Comparison of ENCODE assay signal across 25 cellular contexts in genomic region chr11:111335124-111335535, GRCh38. TPM values are rescaled to one million over a fixed set of nuclear protein-coding genes. Genes with fewer than 3 reads are reported as not detected.
DNase-seq lines count a peak whose midpoint lies in the region; ATAC-seq and TF ChIP-seq lines count a peak whose summit lies in the region.
"Had no signal": no experiment of that assay in that cellular context is flagged by ENCODE, and none has a peak within 500 bp of the region (broad histone marks: within the 10 kb centered on the region; RNA-seq: fewer than 3 reads in every experiment).

No MANE protein-coding gene starts in this region.

- H3K36me3 ChIP-seq in Peyer's patch, result no peaks in the 10 kb centered on the region
- H3K36me3 ChIP-seq in prostate gland, result no peaks in the 10 kb centered on the region
- H3K36me3 ChIP-seq: heart left ventricle, ovary, right atrium auricular region had no signal

- ATAC-seq in left lobe of liver (peak; percentile 68), HG03521 (IDR thresholded peaks at IDR 0.05; ENCODE audit: unreplicated experiment) (no peak), GM18519 (IDR thresholded peaks at IDR 0.05; ENCODE audit: low FRiP score, unreplicated experiment) (no peak)
- ATAC-seq: activated CD4-positive, alpha-beta T cell treated with anti-CD3 and anti-CD28 coated beads for 36 hours; activated CD8-positive, alpha-beta T cell treated with anti-CD3 and anti-CD28 coated beads for 36 hours; activated T-helper 17 cell treated with anti-CD3 and anti-CD28 coated beads, Interleukin-2, amount 50 U/mL, for 72 hours; stimulated activated naive CD8-positive, alpha-beta T cell treated with anti-CD3 and anti-CD28 coated beads, Interleukin-15, amount 100 ng/mL, for 72 hours had no signal

- WGBS in prostate gland, result 40% methylated on average over 3 of the region's 3 CpGs

- H3K4me1 ChIP-seq in Peyer's patch (peaks cover 0 to 25% (median 2%) of the 10 kb centered on the region in 4 donors), prostate gland (replicated peaks) (peaks cover 12% of the 10 kb centered on the region)

- no peaks in the 10 kb centered on the region for H3K27me3 ChIP-seq in Peyer's patch
- H3K27me3 ChIP-seq in prostate gland (replicated peaks; ENCODE audit: insufficient read depth), result no peaks in the 10 kb centered on the region
- H3K27me3 ChIP-seq: BLaER1, heart left ventricle, ovary, right atrium auricular region had no signal

- DNase-seq in Peyer's patch, result peak in 2 of 3 donors; percentile 60 to 62
- DNase-seq in left lobe of liver (ENCODE audit: low spot score), result peak; percentile 72
- DNase-seq in prostate gland (ENCODE audit: low spot score), result no peak
- no peak for DNase-seq in activated CD8-positive, alpha-beta memory T cell treated with anti-CD3 and anti-CD28 coated beads, Interleukin-2, amount 50 U/mL, for 48 hours
- DNase-seq: activated CD4-positive, alpha-beta T cell treated with anti-CD3 and anti-CD28 coated beads for 36 hours; activated CD8-positive, alpha-beta T cell treated with anti-CD3 and anti-CD28 coated beads for 36 hours; activated naive CD4-positive, alpha-beta T cell treated with anti-CD3 and anti-CD28 coated beads, Interleukin-2, amount 50 U/mL, for 16 hours; DND-41; foreskin melanocyte; heart left ventricle; kidney glomerular epithelial cell; MM.1S; ovary; stimulated activated CD4-positive, alpha-beta T cell treated with anti-CD3 and anti-CD28 coated beads, Interleukin-2, amount 100 ng/mL, for 48 hours; stimulated activated naive CD8-positive, alpha-beta T cell treated with anti-CD3 and anti-CD28 coated beads, Interleukin-15, amount 100 ng/mL, for 72 hours had no signal

- no peak overlapping the region for H3K4me3 ChIP-seq in Peyer's patch
- no peak overlapping the region for H3K4me3 ChIP-seq in prostate gland
- H3K4me3 ChIP-seq: BLaER1, heart left ventricle, ovary, right atrium auricular region had no signal

- no peak for TF ChIP-seq CTCF in C4-2B (conservative IDR thresholded peaks at IDR 0.05)
- no peak for TF ChIP-seq CTCF in Peyer's patch (IDR thresholded peaks at IDR 0.05)
- no peak for TF ChIP-seq CTCF in prostate gland (IDR thresholded peaks at IDR 0.05)

- H3K27ac ChIP-seq in C4-2B (peak overlapping the region; percentile 96), Peyer's patch (peak overlapping the region in 2 of 4 donors; percentile 32 to 47), prostate gland (peak overlapping the region; percentile 45 to 62)
- H3K27ac ChIP-seq: BLaER1, heart left ventricle, KMS-11, ovary, right atrium auricular region had no signal

- H3K9me3 ChIP-seq in Peyer's patch (no peaks in the 10 kb centered on the region), prostate gland (no peaks in the 10 kb centered on the region)
- H3K9me3 ChIP-seq: BLaER1, ovary had no signal

- intact Hi-C loops in prostate gland (cut with DNase I), result no loop called here

- TF ChIP-seq POLR2A in Peyer's patch (IDR thresholded peaks at IDR 0.05), result no peak
- TF ChIP-seq POLR2A in prostate gland (IDR thresholded peaks at IDR 0.05), result no peak

RNA-seq across cellular contexts. Expression of gene POU2AF3, which starts 36.8 kb away (rescaled TPM):
- 10 to 100 TPM in 3 of 4 donors, 1 to 10 TPM in 1; 2.5 to 14.9 (median 11.4) TPM for total RNA-seq in Peyer's patch
- total RNA-seq in left lobe of liver, result 0.58 TPM
- total RNA-seq in prostate gland, result 1 to 10 TPM; 7.7 to 9.5 TPM
- total RNA-seq: activated CD4-positive, alpha-beta T cell treated with anti-CD3 and anti-CD28 coated beads for 36 hours; activated CD8-positive, alpha-beta T cell treated with anti-CD3 and anti-CD28 coated beads for 36 hours; activated T-helper 17 cell treated with anti-CD3 and anti-CD28 coated beads, Interleukin-2, amount 50 U/mL, for 72 hours; bronchial epithelial cell; T-helper 2 cell treated with Interferon-gamma antibody and Interleukin-4, amounts not matched to agents 100 ng/mL and 5 ng/mL, for 36 hours had no signal

RNA-seq across cellular contexts. Expression of gene POU2AF1, which starts 43.9 kb away (rescaled TPM):
- total RNA-seq in Peyer's patch (10 to 100 TPM in 1 of 4 donors, 1 to 10 TPM in 3; 5.0 to 33.0 (median 5.4) TPM), left lobe of liver (0.38 TPM), prostate gland (1 to 10 TPM in 1 of 2 donors, under 1 TPM in 1; 0.74 to 1.5 TPM)
- total RNA-seq: bronchial epithelial cell, neural crest cell had no signal

Comparison
In these comparisons a context has a peak if more than half of its experiments do, and no peak if none do; other contexts are left out.
1. DNase-seq: peak in Peyer's patch (2 of 3) and left lobe of liver (single experiment); none in prostate gland (single experiment) and activated CD8-positive, alpha-beta memory T cell treated with anti-CD3 and anti-CD28 coated beads, Interleukin-2, amount 50 U/mL, for 48 hours (single experiment).